ENCODE assay signal across 10 cellular contexts in genomic region chr9:78004478-78005229, GRCh38. TPM values are rescaled to one million over a fixed set of nuclear protein-coding genes. Genes with fewer than 3 reads are reported as not detected.
DNase-seq lines count a peak whose midpoint lies in the region; ATAC-seq, FAIRE-seq and TF ChIP-seq lines count a peak whose summit lies in the region.
"Had no signal": no experiment of that assay in that cellular context is flagged by ENCODE, and none has a peak within 500 bp of the region (broad histone marks: within the 10 kb centered on the region; RNA-seq: fewer than 3 reads in every experiment).

No MANE protein-coding gene starts in this region.

- FAIRE-seq in RCC 7860 (lab: Jason Lieb, UNC), result no peak
- FAIRE-seq: GM18507 had no signal

- WGBS in GM23248 (ENCODE audit: low coverage in 1 of 2, low lambda C conversion rate in 2 of 2, missing lambda C conversion rate in 2 of 2), 2 experiments, result 81 to 83% methylated on average over 6 of the region's 6 CpGs
- WGBS in spleen, 5 donors, result 55 to 73% (median 64%) methylated on average over 6 of the region's 6 CpGs
- 79 to 83% methylated on average over 6 of the region's 6 CpGs for WGBS in tibial nerve, 2 donors

- peaks cover 18% of the 10 kb centered on the region for H3K4me1 ChIP-seq in GM23248 (ENCODE audit: insufficient read depth)
- no peaks in the 10 kb centered on the region for H3K4me1 ChIP-seq in OCI-LY3 (ENCODE audit: low read length)
- H3K4me1 ChIP-seq in spleen, result peaks cover 0 to 96% (median 37%) of the 10 kb centered on the region in 6 donors
- H3K4me1 ChIP-seq in tibial nerve, result peaks cover 0 to 88% (median 26%) of the 10 kb centered on the region in 4 donors

- intact Hi-C loops in spleen (cut with DNase I; ENCODE audit: low total_unique reads), result no loop called here

- H3K27ac ChIP-seq in GM23248 (no peak overlapping the region), OCI-LY3 (ENCODE audit: low read length) (no peak overlapping the region), spleen (peak overlapping the region in 1 of 8 donors; percentile 26), tibial nerve (no peak overlapping the region)

- TF ChIP-seq EP300 in tibial nerve (IDR thresholded peaks at IDR 0.05), result no peak

- TF ChIP-seq POLR2A in spleen (IDR thresholded peaks at IDR 0.05) (no peak), tibial nerve (IDR thresholded peaks at IDR 0.05) (no peak)

- H3F3A ChIP-seq in GM23248 (ENCODE audit: insufficient read depth), result peaks cover 21% of the 10 kb centered on the region; the same call in 1 of the 2 replicates

- TF ChIP-seq CTCF in OCI-LY3 (IDR thresholded peaks at IDR 0.05; ENCODE audit: low read depth, low read length), result peak; percentile 31
- TF ChIP-seq CTCF in epithelial cell of proximal tubule (conservative IDR thresholded peaks at IDR 0.05; ENCODE audit: low read depth, low read length), result peak; percentile 56
- TF ChIP-seq CTCF in spleen (IDR thresholded peaks at IDR 0.05 in 8 of 11, conservative IDR thresholded peaks at IDR 0.05 in 3 of 11), result peak in 4 of 11 experiments; percentile 17 to 24 (median 22)
- TF ChIP-seq CTCF in tibial nerve (IDR thresholded peaks at IDR 0.05), result no peak

- H3K9me3 ChIP-seq in GM23248 (ENCODE audit: low read depth) (no peaks in the 10 kb centered on the region), OCI-LY3 (ENCODE audit: insufficient read depth, low read length) (no peaks in the 10 kb centered on the region), spleen (no peaks in the 10 kb centered on the region), tibial nerve (no peaks in the 10 kb centered on the region)

- H3K9ac ChIP-seq in GM23248, result no peak overlapping the region
- no peak overlapping the region for H3K9ac ChIP-seq in OCI-LY3 (ENCODE audit: low read length)

- H2AFZ ChIP-seq in GM23248 (no peak overlapping the region), OCI-LY3 (ENCODE audit: low read depth, low read length) (no peak overlapping the region)

- H3K4me3 ChIP-seq in GM23248 (no peak overlapping the region), OCI-LY3 (ENCODE audit: low read length) (no peak overlapping the region), epithelial cell of proximal tubule (ENCODE audit: low read depth, low read length) (no peak overlapping the region), spleen (no peak overlapping the region), tibial nerve (no peak overlapping the region)

- H3K4me2 ChIP-seq in GM23248 (ENCODE audit: unreplicated experiment) (no peak overlapping the region), OCI-LY3 (ENCODE audit: low read length) (no peak overlapping the region)

- in situ Hi-C loops in GM23248 (cut with MboI), result no loop called here

- H3K79me2 ChIP-seq in GM23248 (ENCODE audit: insufficient read depth) (peaks cover 100% of the 10 kb centered on the region), OCI-LY3 (ENCODE audit: low read length) (no peaks in the 10 kb centered on the region)

- ATAC-seq in HG03521 (IDR thresholded peaks at IDR 0.05; ENCODE audit: unreplicated experiment), result no peak

- no peaks in the 10 kb centered on the region for H4K20me1 ChIP-seq in GM23248 (ENCODE audit: insufficient read depth)
- H4K20me1 ChIP-seq in OCI-LY3 (ENCODE audit: insufficient read depth, low read length), result no peaks in the 10 kb centered on the region

- H3K9me2 ChIP-seq in GM23248 (ENCODE audit: insufficient read depth), result no peaks in the 10 kb centered on the region

- H3K27me3 ChIP-seq in GM23248 (replicated peaks; ENCODE audit: insufficient read depth), result no peaks in the 10 kb centered on the region
- no peaks in the 10 kb centered on the region for H3K27me3 ChIP-seq in OCI-LY3 (ENCODE audit: low read depth, low read length)
- H3K27me3 ChIP-seq in spleen (replicated peaks in 1 of 7), result peaks cover 0 to 2% (median 0%) of the 10 kb centered on the region in 7 donors
- H3K27me3 ChIP-seq in tibial nerve, result no peaks in the 10 kb centered on the region

- peak; percentile 33 for DNase-seq in GM23248
- no peak for DNase-seq in epithelial cell of proximal tubule (ENCODE audit: low read depth)
- DNase-seq in spleen, result peak; percentile 61
- DNase-seq in tibial nerve (ENCODE audit: low spot score in 2 of 2), result no peak
- DNase-seq in RCC 7860 (ENCODE audit: low spot score), result no peak
- DNase-seq: cerebellar nuclear complex, NCI-H2081 treated with DMSO at 0.1 percent for 48 hours had no signal

- no peaks in the 10 kb centered on the region for H3K36me3 ChIP-seq in GM23248 (ENCODE audit: low read depth)
- H3K36me3 ChIP-seq in OCI-LY3 (replicated peaks; ENCODE audit: low read depth, low read length), result no peaks in the 10 kb centered on the region
- no peaks in the 10 kb centered on the region for H3K36me3 ChIP-seq in spleen
- H3K36me3 ChIP-seq in tibial nerve, result no peaks in the 10 kb centered on the region

RNA-seq across cellular contexts. Expression of gene GNAQ, which starts 27.0 kb away (rescaled TPM):
- 32.7 and 41.0 TPM in 2 replicates for total RNA-seq in GM23248 (2014; rRNA removed; shearing (Covaris generic))
- polyA plus RNA-seq in GM23248 (2016; fragmentation: Nextera tagmentation; extraction: Ambion mirVana) (11.1 and 11.5 TPM in 2 replicates), spleen (1 to 10 TPM; 4.4 to 5.6 (median 5.6) TPM)
- total RNA-seq in epithelial cell of proximal tubule (19.0 and 20.6 TPM in 2 replicates), spleen (10 to 100 TPM; 21.0 to 52.3 (median 35.6) TPM), tibial nerve (10 to 100 TPM; 38.7 to 50.3 (median 41.6) TPM)

Comparison
In these comparisons a context has a peak if more than half of its experiments do, and no peak if none do; other contexts are left out.
1. DNase-seq: peak in GM23248 (single experiment) and spleen (single experiment); none in epithelial cell of proximal tubule (single experiment), tibial nerve (0 of 2) and RCC 7860 (single experiment).
2. CTCF ChIP-seq: peak in OCI-LY3 (single experiment) and epithelial cell of proximal tubule (single experiment); none in tibial nerve (0 of 5).